19 cellular contexts compared by ENCODE assay signal in the genomic region with DNA sequence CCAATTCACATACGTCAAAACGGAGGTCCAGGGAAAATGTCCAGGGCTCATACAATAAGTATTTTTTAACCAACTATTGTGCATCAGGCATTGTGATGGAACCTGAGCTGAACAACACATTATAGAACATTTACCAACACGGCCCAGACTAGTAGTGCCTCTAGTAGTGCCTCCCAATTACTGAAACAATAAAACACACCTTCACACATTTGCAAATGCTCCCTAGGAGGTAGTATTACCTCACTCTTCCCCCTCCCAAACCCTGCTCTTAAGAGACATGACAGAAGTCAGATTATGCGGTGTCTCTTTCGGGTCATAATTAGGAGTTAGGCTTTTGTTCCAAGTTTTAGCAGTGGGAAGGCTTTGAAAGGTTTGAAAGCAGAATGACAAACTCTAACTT.
DNase-seq lines count a peak whose midpoint lies in the region; ATAC-seq and TF ChIP-seq lines count a peak whose summit lies in the region.
"Had no signal": no experiment of that assay in that cellular context is flagged by ENCODE, and none has a peak within 500 bp of the region (broad histone marks: within the 10 kb centered on the region; RNA-seq: fewer than 3 reads in every experiment).

No MANE protein-coding gene starts in this region.

- peaks cover 9% of the 10 kb centered on the region for H3F3A ChIP-seq in neural progenitor cell (ENCODE audit: low read depth)

- no peak overlapping the region for H2AFZ ChIP-seq in neural progenitor cell (replicated peaks)

- peaks cover 3% of the 10 kb centered on the region for H4K20me1 ChIP-seq in neural progenitor cell (ENCODE audit: low read depth)

- peaks cover 37% of the 10 kb centered on the region for H3K4me1 Mint-ChIP-seq in activated CD4-positive, alpha-beta T cell treated with anti-CD3 and anti-CD28 coated beads, Interleukin-2, amount 10 ng/mL, durations not matched to agents 24 days and 14 days
- H3K4me1 Mint-ChIP-seq in effector memory CD8-positive, alpha-beta T cell (ENCODE audit: low read depth in 2 of 2): peaks cover 25 to 33% of the 10 kb centered on the region in 2 donors
- H3K4me1 Mint-ChIP-seq in neural progenitor cell: peaks cover 33% of the 10 kb centered on the region

- no peak for TF ChIP-seq CTCF in neural progenitor cell (IDR thresholded peaks at IDR 0.05)

- H3K4me2 ChIP-seq in neural progenitor cell: peak overlapping the region; percentile 89

- H3K9me3 Mint-ChIP-seq in activated CD4-positive, alpha-beta T cell treated with anti-CD3 and anti-CD28 coated beads, Interleukin-2, amount 10 ng/mL, durations not matched to agents 24 days and 14 days: no peaks in the 10 kb centered on the region
- H3K9me3 Mint-ChIP-seq in effector memory CD8-positive, alpha-beta T cell: no peaks in the 10 kb centered on the region
- H3K9me3 Mint-ChIP-seq in neural progenitor cell: no peaks in the 10 kb centered on the region

- H3K27ac ChIP-seq in neural progenitor cell: no peak overlapping the region

- peak overlapping the region; percentile 11 for H3K4me3 Mint-ChIP-seq in activated CD4-positive, alpha-beta T cell treated with anti-CD3 and anti-CD28 coated beads, Interleukin-2, amount 10 ng/mL, durations not matched to agents 24 days and 14 days
- peak overlapping the region; percentile 91 to 95 for H3K4me3 Mint-ChIP-seq in effector memory CD8-positive, alpha-beta T cell
- H3K4me3 Mint-ChIP-seq in neural progenitor cell: peak overlapping the region; percentile 71

- no peaks in the 10 kb centered on the region for H3K36me3 ChIP-seq in neural progenitor cell
- H3K36me3 ChIP-seq: HAP-1 had no signal

- no peaks in the 10 kb centered on the region for H3K9me3 ChIP-seq in neural progenitor cell (ENCODE audit: low read depth)
- H3K9me3 ChIP-seq: HAP-1 had no signal

- H3K27me3 ChIP-seq in neural progenitor cell: no peaks in the 10 kb centered on the region

- no peaks in the 10 kb centered on the region for H3K27me3 Mint-ChIP-seq in activated CD4-positive, alpha-beta T cell treated with anti-CD3 and anti-CD28 coated beads, Interleukin-2, amount 10 ng/mL, durations not matched to agents 24 days and 14 days
- no peaks in the 10 kb centered on the region for H3K27me3 Mint-ChIP-seq in effector memory CD8-positive, alpha-beta T cell
- H3K27me3 Mint-ChIP-seq in neural progenitor cell (ENCODE audit: insufficient read depth, low read depth): peaks cover 6% of the 10 kb centered on the region

- no peak for ATAC-seq in effector memory CD8-positive, alpha-beta T cell (replicated peaks)
- ATAC-seq: PC-3 had no signal

- intact Hi-C loops in activated CD4-positive, alpha-beta T cell treated with anti-CD3 and anti-CD28 coated beads, Interleukin-2, amount 10 ng/mL, durations not matched to agents 24 days and 14 days (cut with micrococcal nuclease): loop anchor here (5.0 kb wide), 1 partner anchor 59 kb away; the partner anchor contains the start of gene PAK1

- peaks cover 27% of the 10 kb centered on the region for H3K4me1 ChIP-seq in neural progenitor cell

- H3K4me3 ChIP-seq in neural progenitor cell: no peak overlapping the region
- H3K4me3 ChIP-seq: HAP-1, K562, lung had no signal

- no peak for DNase-seq in activated CD4-positive, alpha-beta T cell treated with anti-CD3 and anti-CD28 coated beads, Interleukin-2, amount 10 ng/mL, durations not matched to agents 24 days and 14 days
- no peak for DNase-seq in activated CD4-positive, alpha-beta T cell treated with anti-CD3 and anti-CD28 coated beads, Interleukin-2, amount 50 U/mL, for 48 hours
- DNase-seq in NCI-H69 (lab: John Stamatoyannopoulos, UW): peak; percentile 87
- no peak for DNase-seq in effector memory CD8-positive, alpha-beta T cell
- DNase-seq in neural progenitor cell (ENCODE audit: low spot score): no peak
- no peak for DNase-seq in DMS153 treated with DMSO at 0.1 percent for 48 hours (lab: John Stamatoyannopoulos, UW; ENCODE audit: unreplicated experiment)
- DNase-seq in GM19240 (ENCODE audit: insufficient read length, low spot score): no peak
- DNase-seq in DMS79 (lab: John Stamatoyannopoulos, UW): no peak
- DNase-seq: activated CD4-positive, alpha-beta T cell treated with anti-CD3 and anti-CD28 coated beads for 1 hour; activated effector memory CD4-positive, alpha-beta T cell treated with Interleukin-2 at 50 U/mL for 16 hours; foreskin melanocyte; NCI-H1436; NCI-H345; occipital lobe; PC-3; small intestine had no signal

- no peak overlapping the region for H3K27ac Mint-ChIP-seq in activated CD4-positive, alpha-beta T cell treated with anti-CD3 and anti-CD28 coated beads, Interleukin-2, amount 10 ng/mL, durations not matched to agents 24 days and 14 days
- H3K27ac Mint-ChIP-seq in effector memory CD8-positive, alpha-beta T cell: peak overlapping the region; percentile 91 to 92
- no peak overlapping the region for H3K27ac Mint-ChIP-seq in neural progenitor cell

- H3K36me3 Mint-ChIP-seq in activated CD4-positive, alpha-beta T cell treated with anti-CD3 and anti-CD28 coated beads, Interleukin-2, amount 10 ng/mL, durations not matched to agents 24 days and 14 days (ENCODE audit: low read depth): peaks cover 11% of the 10 kb centered on the region
- no peaks in the 10 kb centered on the region for H3K36me3 Mint-ChIP-seq in effector memory CD8-positive, alpha-beta T cell (ENCODE audit: insufficient read depth)
- peaks cover 2% of the 10 kb centered on the region for H3K36me3 Mint-ChIP-seq in neural progenitor cell

- no peak overlapping the region for H3K9ac ChIP-seq in neural progenitor cell

- H3K79me2 ChIP-seq in neural progenitor cell (ENCODE audit: low read depth): peaks cover 28% of the 10 kb centered on the region

Comparison
In these comparisons a context has a peak if more than half of its experiments do, and no peak if none do; other contexts are left out.
1. H3K27ac Mint-ChIP-seq: peak in effector memory CD8-positive, alpha-beta T cell (2 of 2); none in activated CD4-positive, alpha-beta T cell treated with anti-CD3 and anti-CD28 coated beads, Interleukin-2, amount 10 ng/mL, durations not matched to agents 24 days and 14 days (single experiment) and neural progenitor cell (single experiment).
2. H3K4me3 Mint-ChIP-seq: peak in every context shown above with its lines; median percentile 93 in effector memory CD8-positive, alpha-beta T cell; 71 in neural progenitor cell; 11 in activated CD4-positive, alpha-beta T cell treated with anti-CD3 and anti-CD28 coated beads, Interleukin-2, amount 10 ng/mL, durations not matched to agents 24 days and 14 days.